8 cellular contexts compared by ENCODE assay signal in genomic region chr1:32215629-32216505, GRCh38. TPM values are rescaled to one million over a fixed set of nuclear protein-coding genes. Genes with fewer than 3 reads are reported as not detected.
A peak's percentile ranks its signal among the peaks of the same experiment; 100 is the strongest.
DNase-seq lines count a peak whose midpoint lies in the region; ATAC-seq, FAIRE-seq and TF ChIP-seq lines count a peak whose summit lies in the region.

No MANE protein-coding gene starts in this region.

- no peaks in the 10 kb centered on the region for H3K27me3 ChIP-seq in AG04450 (ENCODE audit: control insufficient read depth, insufficient read depth, low read length)

- no peaks in the 10 kb centered on the region for H3K9me3 Mint-ChIP-seq in WTC11

- H3K4me3 Mint-ChIP-seq in WTC11 = no peak overlapping the region

- H3K4me1 Mint-ChIP-seq in WTC11 = peaks cover 3% of the 10 kb centered on the region; the same call in 1 of the 2 replicates

- peak; percentile 97 for ATAC-seq in WTC11
- peak; percentile 83 for ATAC-seq in left colon
- ATAC-seq in HG02840 (IDR thresholded peaks at IDR 0.05; ENCODE audit: low FRiP score, unreplicated experiment) = no peak

- H3K4me3 ChIP-seq in AG04450 (ENCODE audit: low read depth, low read length) = no peak overlapping the region

- TF ChIP-seq CTCF in AG04450 (IDR thresholded peaks at IDR 0.05; ENCODE audit: low read depth, low read length) (peak; percentile 90), WTC11 (IDR thresholded peaks at IDR 0.05) (peak; percentile 62; the same call in 1 of the 2 replicates)

- no peak overlapping the region for H3K27ac ChIP-seq in AG04450 (ENCODE audit: low read depth, low read length)

- no peak overlapping the region for H3K27ac Mint-ChIP-seq in WTC11

- DNase-seq in AG04450 (ENCODE audit: low read depth, low spot score) (no peak), GM19239 (ENCODE audit: insufficient read length, low spot score) (no peak), NCI-H2171 treated with DMSO at 0.1 percent for 48 hours (lab: John Stamatoyannopoulos, UW) (peak; percentile 36), WTC11 (ENCODE audit: low spot score) (peak; percentile 78), left colon (peak; percentile 80 to 85)
- DNase-seq in central memory CD4-positive, alpha-beta T cell = peak; percentile 44
- DNase-seq in stimulated activated CD4-positive, alpha-beta T cell treated with anti-CD3 and anti-CD28 coated beads, TNF-alpha, amount 100 ng/mL, for 1 hour (ENCODE audit: low read depth in 3 of 3, low spot score in 1 of 3) = peak in 2 of 3 donors; percentile 27 to 33

- no peaks in the 10 kb centered on the region; the same call in 1 of the 2 replicates for H3K36me3 Mint-ChIP-seq in WTC11

- POLR2A ChIA-PET in AG04450 (lab: Yijun Ruan, JAX) (interaction anchor here (0.6 to 2.5 kb wide), 7 partner anchors 10 to 179 kb away, joined by 3 to 29 read pairs (median 3); partner anchors contain the start of genes BSDC1, IQCC and MARCKSL1), WTC11 (lab: Charles Lee) (interaction anchor here (0.6 to 1.3 kb wide), 8 partner anchors 10 to 179 kb away, joined by 3 to 8 read pairs (median 6); partner anchors contain the start of genes BSDC1, CCDC28B, IQCC and MARCKSL1)

- H3K27me3 Mint-ChIP-seq in WTC11 (ENCODE audit: low read depth) = peaks cover 4% of the 10 kb centered on the region; the same call in 1 of the 2 replicates

- no peaks in the 10 kb centered on the region for H3K9me3 ChIP-seq in AG04450 (ENCODE audit: control insufficient read depth, insufficient read depth, low read length)

- FAIRE-seq in GM19239 (lab: Jason Lieb, UNC) = peak; percentile 82

- intact Hi-C loops in left colon (cut with DNase I, micrococcal nuclease) = no loop called here

- CTCF ChIA-PET in AG04450 (lab: Charles Lee) (interaction anchor here (0.5 to 3.3 kb wide), 41 partner anchors 10 to 314 kb away, joined by 3 to 38 read pairs (median 4); partner anchors contain the start of genes BSDC1, CCDC28B, FAM167B and IQCC), WTC11 (lab: Charles Lee) (interaction anchor here (0.5 to 2.8 kb wide), 41 partner anchors 10 to 455 kb away, joined by 3 to 69 read pairs (median 5); partner anchors contain the start of genes BSDC1, CCDC28B, FAM167B and FAM229A)

TF ChIP-seq in WTC11, 78 proteins besides CTCF, POLR2A, EP300 and RAD21:
- no peak for TF ChIP-seq FOXJ3 (CRISPR knock-in tag; IDR thresholded peaks at IDR 0.05; ENCODE audit: borderline replicate concordance)
- TF ChIP-seq, protein P1, sequence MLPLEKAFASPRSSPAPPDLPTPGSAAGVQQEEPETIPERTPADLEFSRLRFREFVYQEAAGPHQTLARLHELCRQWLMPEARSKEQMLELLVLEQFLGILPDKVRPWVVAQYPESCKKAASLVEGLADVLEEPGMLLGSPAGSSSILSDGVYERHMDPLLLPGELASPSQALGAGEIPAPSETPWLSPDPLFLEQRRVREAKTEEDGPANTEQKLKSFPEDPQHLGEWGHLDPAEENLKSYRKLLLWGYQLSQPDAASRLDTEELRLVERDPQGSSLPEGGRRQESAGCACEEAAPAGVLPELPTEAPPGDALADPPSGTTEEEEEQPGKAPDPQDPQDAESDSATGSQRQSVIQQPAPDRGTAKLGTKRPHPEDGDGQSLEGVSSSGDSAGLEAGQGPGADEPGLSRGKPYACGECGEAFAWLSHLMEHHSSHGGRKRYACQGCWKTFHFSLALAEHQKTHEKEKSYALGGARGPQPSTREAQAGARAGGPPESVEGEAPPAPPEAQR (CRISPR knock-in tag; IDR thresholded peaks at IDR 0.05) = no peak
- no peak for TF ChIP-seq ARID4B (CRISPR knock-in tag; IDR thresholded peaks at IDR 0.05; ENCODE audit: borderline replicate concordance)
- TF ChIP-seq ZNF121 (CRISPR knock-in tag; IDR thresholded peaks at IDR 0.05) = no peak
- TF ChIP-seq ZBTB43 (CRISPR knock-in tag; IDR thresholded peaks at IDR 0.05) = no peak
- TF ChIP-seq, protein P2, sequence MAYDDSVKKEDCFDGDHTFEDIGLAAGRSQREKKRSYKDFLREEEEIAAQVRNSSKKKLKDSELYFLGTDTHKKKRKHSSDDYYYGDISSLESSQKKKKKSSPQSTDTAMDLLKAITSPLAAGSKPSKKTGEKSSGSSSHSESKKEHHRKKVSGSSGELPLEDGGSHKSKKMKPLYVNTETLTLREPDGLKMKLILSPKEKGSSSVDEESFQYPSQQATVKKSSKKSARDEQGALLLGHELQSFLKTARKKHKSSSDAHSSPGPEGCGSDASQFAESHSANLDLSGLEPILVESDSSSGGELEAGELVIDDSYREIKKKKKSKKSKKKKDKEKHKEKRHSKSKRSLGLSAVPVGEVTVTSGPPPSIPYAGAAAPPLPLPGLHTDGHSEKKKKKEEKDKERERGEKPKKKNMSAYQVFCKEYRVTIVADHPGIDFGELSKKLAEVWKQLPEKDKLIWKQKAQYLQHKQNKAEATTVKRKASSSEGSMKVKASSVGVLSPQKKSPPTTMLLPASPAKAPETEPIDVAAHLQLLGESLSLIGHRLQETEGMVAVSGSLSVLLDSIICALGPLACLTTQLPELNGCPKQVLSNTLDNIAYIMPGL (CRISPR knock-in tag; IDR thresholded peaks at IDR 0.05) = no peak
- no peak for TF ChIP-seq NFE2L1 (CRISPR knock-in tag; IDR thresholded peaks at IDR 0.05)
- TF ChIP-seq KAT7 (CRISPR knock-in tag; IDR thresholded peaks at IDR 0.05; ENCODE audit: borderline replicate concordance) = no peak
- TF ChIP-seq SOX15 (CRISPR knock-in tag; IDR thresholded peaks at IDR 0.05) = no peak
- TF ChIP-seq E2F1 (CRISPR knock-in tag; IDR thresholded peaks at IDR 0.05) = no peak

RNA-seq across cellular contexts. Expression of gene TMEM234, which starts 6.3 kb away (rescaled TPM):
- polyA plus RNA-seq in AG04450 (2011; rRNA removed) = 17.3 and 18.6 TPM in 2 replicates
- polyA minus RNA-seq in AG04450 (2011; rRNA and poly(A)+ RNA removed) = 20.2 and 22.0 TPM in 2 replicates
- total RNA-seq in WTC11 (2021) (10.3 to 11.9 TPM (median 11.4 TPM) in 3 replicates), left colon (10 to 100 TPM; 24.2 to 28.0 TPM)

RNA-seq across cellular contexts. Expression of gene EIF3I, which starts 6.3 kb away (rescaled TPM):
- 357 and 399 TPM in 2 replicates for polyA plus RNA-seq in AG04450 (2011; rRNA removed)
- 355 and 404 TPM in 2 replicates for polyA minus RNA-seq in AG04450 (2011; rRNA and poly(A)+ RNA removed)
- total RNA-seq in WTC11 (2021) (237 to 243 TPM (median 241 TPM) in 3 replicates), left colon (100 to 1,000 TPM; 115 to 128 TPM)

RNA-seq across cellular contexts. Expression of gene DCDC2B, which starts 7.0 kb away (rescaled TPM):
- not detected in 2 replicates for polyA plus RNA-seq in AG04450 (2011; rRNA removed)
- polyA minus RNA-seq in AG04450 (2011; rRNA and poly(A)+ RNA removed) = 0.09 TPM in 1 of 2 replicates, not detected in the other
- not detected in 3 replicates for total RNA-seq in WTC11 (2021)
- total RNA-seq in left colon = not detected

RNA-seq across cellular contexts. Expression of gene IQCC, which starts 10.4 kb away (rescaled TPM):
- 1.2 and 1.3 TPM in 2 replicates for polyA plus RNA-seq in AG04450 (2011; rRNA removed)
- polyA minus RNA-seq in AG04450 (2011; rRNA and poly(A)+ RNA removed) = 1.00 and 1.4 TPM in 2 replicates
- total RNA-seq in WTC11 (2021) = 4.6 to 5.2 TPM (median 4.8 TPM) in 3 replicates
- 1 to 10 TPM; 1.3 to 1.8 TPM for total RNA-seq in left colon

RNA-seq across cellular contexts. Expression of gene CCDC28B, which starts 15.5 kb away (rescaled TPM):
- 17.6 and 20.8 TPM in 2 replicates for polyA plus RNA-seq in AG04450 (2011; rRNA removed)
- 8.6 and 11.2 TPM in 2 replicates for polyA minus RNA-seq in AG04450 (2011; rRNA and poly(A)+ RNA removed)
- total RNA-seq in WTC11 (2021) (29.0 to 34.4 TPM (median 29.9 TPM) in 3 replicates), left colon (1 to 10 TPM; 1.3 to 2.3 TPM)

Comparison
In these comparisons a context has a peak if more than half of its experiments do, and no peak if none do; other contexts are left out.
1. DNase-seq: peak in NCI-H2171 treated with DMSO at 0.1 percent for 48 hours (single experiment), WTC11 (single experiment), central memory CD4-positive, alpha-beta T cell (single experiment), left colon (2 of 2) and stimulated activated CD4-positive, alpha-beta T cell treated with anti-CD3 and anti-CD28 coated beads, TNF-alpha, amount 100 ng/mL, for 1 hour (2 of 3); none in AG04450 (single experiment) and GM19239 (single experiment).